In the genomic region with DNA sequence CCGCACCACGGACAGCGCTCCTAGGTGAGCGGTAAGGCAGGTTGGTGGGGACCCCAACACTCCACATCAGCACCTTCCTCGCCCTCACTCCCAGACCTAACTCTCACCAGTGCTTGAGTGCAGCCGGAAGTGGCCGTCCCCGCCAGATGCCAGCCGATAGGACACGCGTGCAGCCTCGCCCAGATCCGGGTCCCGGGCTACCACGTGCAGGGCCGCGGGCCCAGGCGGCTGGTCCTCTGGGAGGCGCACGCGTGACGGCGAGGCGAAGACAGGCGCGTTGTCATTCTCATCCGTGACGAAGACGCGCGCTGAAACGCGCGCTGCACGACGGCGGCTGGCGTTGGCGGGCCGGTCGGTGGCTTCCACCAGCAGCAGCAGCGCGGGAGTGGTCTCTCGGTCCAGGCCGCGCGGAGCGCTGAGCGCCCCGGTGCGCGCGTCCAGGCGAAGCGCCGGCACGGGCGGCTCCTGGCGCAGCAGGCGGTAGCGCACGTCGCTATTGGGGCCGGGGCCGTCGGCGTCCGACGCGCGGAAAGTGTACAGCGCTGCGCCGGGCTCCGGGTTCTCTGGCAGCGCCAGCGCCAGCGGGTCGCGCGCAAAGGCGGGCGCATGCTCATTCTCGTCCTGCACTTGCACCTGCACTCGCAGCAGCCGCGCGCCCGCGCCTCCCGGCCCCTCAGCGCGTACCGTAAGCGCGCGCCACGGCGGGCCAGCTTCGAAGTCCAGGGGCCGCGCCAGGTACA, we compare ENCODE assay signal across 1 cellular context.
A peak's percentile ranks its signal among the peaks of the same experiment; 100 is the strongest.
TF ChIP-seq lines count a peak whose summit lies in the region.

No MANE protein-coding gene starts in this region.

TF ChIP-seq in WTC11, 78 proteins besides CTCF, POLR2A, EP300 and RAD21 (continued from another document and continues in another):
- TF ChIP-seq, protein P1, sequence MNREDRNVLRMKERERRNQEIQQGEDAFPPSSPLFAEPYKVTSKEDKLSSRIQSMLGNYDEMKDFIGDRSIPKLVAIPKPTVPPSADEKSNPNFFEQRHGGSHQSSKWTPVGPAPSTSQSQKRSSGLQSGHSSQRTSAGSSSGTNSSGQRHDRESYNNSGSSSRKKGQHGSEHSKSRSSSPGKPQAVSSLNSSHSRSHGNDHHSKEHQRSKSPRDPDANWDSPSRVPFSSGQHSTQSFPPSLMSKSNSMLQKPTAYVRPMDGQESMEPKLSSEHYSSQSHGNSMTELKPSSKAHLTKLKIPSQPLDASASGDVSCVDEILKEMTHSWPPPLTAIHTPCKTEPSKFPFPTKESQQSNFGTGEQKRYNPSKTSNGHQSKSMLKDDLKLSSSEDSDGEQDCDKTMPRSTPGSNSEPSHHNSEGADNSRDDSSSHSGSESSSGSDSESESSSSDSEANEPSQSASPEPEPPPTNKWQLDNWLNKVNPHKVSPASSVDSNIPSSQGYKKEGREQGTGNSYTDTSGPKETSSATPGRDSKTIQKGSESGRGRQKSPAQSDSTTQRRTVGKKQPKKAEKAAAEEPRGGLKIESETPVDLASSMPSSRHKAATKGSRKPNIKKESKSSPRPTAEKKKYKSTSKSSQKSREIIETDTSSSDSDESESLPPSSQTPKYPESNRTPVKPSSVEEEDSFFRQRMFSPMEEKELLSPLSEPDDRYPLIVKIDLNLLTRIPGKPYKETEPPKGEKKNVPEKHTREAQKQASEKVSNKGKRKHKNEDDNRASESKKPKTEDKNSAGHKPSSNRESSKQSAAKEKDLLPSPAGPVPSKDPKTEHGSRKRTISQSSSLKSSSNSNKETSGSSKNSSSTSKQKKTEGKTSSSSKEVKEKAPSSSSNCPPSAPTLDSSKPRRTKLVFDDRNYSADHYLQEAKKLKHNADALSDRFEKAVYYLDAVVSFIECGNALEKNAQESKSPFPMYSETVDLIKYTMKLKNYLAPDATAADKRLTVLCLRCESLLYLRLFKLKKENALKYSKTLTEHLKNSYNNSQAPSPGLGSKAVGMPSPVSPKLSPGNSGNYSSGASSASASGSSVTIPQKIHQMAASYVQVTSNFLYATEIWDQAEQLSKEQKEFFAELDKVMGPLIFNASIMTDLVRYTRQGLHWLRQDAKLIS (CRISPR knock-in tag; IDR thresholded peaks at IDR 0.05; ENCODE audit: borderline replicate concordance), result no peak
- TF ChIP-seq ZNF263 (CRISPR knock-in tag; IDR thresholded peaks at IDR 0.05; ENCODE audit: low read depth) (no peak; the same call in 1 of the 2 replicates), NFATC4 (CRISPR knock-in tag; IDR thresholded peaks at IDR 0.05) (no peak), FOXJ3 (CRISPR knock-in tag; IDR thresholded peaks at IDR 0.05; ENCODE audit: borderline replicate concordance) (peak; percentile 49; the same call in 1 of the 2 replicates), JAZF1 (CRISPR knock-in tag; IDR thresholded peaks at IDR 0.05) (no peak), NFE2L1 (CRISPR knock-in tag; IDR thresholded peaks at IDR 0.05) (peak; percentile 44; the same call in 1 of the 2 replicates), ZNF219 (CRISPR knock-in tag; IDR thresholded peaks at IDR 0.05; ENCODE audit: borderline replicate concordance) (peak; percentile 96), IRF2 (CRISPR knock-in tag; IDR thresholded peaks at IDR 0.05; ENCODE audit: borderline replicate concordance, low read depth) (peak; percentile 45; the same call in 1 of the 2 replicates), GTF2I (CRISPR knock-in tag; conservative IDR thresholded peaks at IDR 0.05) (no peak), KAT7 (CRISPR knock-in tag; IDR thresholded peaks at IDR 0.05; ENCODE audit: borderline replicate concordance) (no peak; the same call in 1 of the 2 replicates), GRHL2 (CRISPR knock-in tag; IDR thresholded peaks at IDR 0.05; ENCODE audit: insufficient replicate concordance, severe bottlenecking) (no peak), NR2C2 (CRISPR knock-in tag; IDR thresholded peaks at IDR 0.05) (peak; percentile 82), ETV6 (CRISPR knock-in tag; IDR thresholded peaks at IDR 0.05) (peak; percentile 10; the same call in 1 of the 2 replicates), ZNF138 (CRISPR knock-in tag; conservative IDR thresholded peaks at IDR 0.05) (peak; percentile 67; the same call in 1 of the 2 replicates), ZNF423 (CRISPR knock-in tag; IDR thresholded peaks at IDR 0.05) (no peak), RORB (CRISPR knock-in tag; IDR thresholded peaks at IDR 0.05) (no peak), ZNF416 (CRISPR knock-in tag; IDR thresholded peaks at IDR 0.05) (no peak), NR3C1 (CRISPR knock-in tag; conservative IDR thresholded peaks at IDR 0.05; ENCODE audit: low read depth) (no peak), CREM (CRISPR knock-in tag; IDR thresholded peaks at IDR 0.05) (peak; percentile 85), CREB1 (CRISPR knock-in tag; IDR thresholded peaks at IDR 0.05) (peak; percentile 88), GABPB1 (CRISPR knock-in tag; IDR thresholded peaks at IDR 0.05) (no peak), SMAD3 (CRISPR knock-in tag; IDR thresholded peaks at IDR 0.05; ENCODE audit: borderline replicate concordance) (no peak), RELA (CRISPR knock-in tag; IDR thresholded peaks at IDR 0.05; ENCODE audit: borderline replicate concordance) (no peak; the same call in 1 of the 2 replicates)
- TF ChIP-seq, protein P2, sequence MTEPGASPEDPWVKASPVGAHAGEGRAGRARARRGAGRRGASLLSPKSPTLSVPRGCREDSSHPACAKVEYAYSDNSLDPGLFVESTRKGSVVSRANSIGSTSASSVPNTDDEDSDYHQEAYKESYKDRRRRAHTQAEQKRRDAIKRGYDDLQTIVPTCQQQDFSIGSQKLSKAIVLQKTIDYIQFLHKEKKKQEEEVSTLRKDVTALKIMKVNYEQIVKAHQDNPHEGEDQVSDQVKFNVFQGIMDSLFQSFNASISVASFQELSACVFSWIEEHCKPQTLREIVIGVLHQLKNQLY (CRISPR knock-in tag; IDR thresholded peaks at IDR 0.05), result peak; percentile 88; the same call in 1 of the 2 replicates
- TF ChIP-seq, protein P3, sequence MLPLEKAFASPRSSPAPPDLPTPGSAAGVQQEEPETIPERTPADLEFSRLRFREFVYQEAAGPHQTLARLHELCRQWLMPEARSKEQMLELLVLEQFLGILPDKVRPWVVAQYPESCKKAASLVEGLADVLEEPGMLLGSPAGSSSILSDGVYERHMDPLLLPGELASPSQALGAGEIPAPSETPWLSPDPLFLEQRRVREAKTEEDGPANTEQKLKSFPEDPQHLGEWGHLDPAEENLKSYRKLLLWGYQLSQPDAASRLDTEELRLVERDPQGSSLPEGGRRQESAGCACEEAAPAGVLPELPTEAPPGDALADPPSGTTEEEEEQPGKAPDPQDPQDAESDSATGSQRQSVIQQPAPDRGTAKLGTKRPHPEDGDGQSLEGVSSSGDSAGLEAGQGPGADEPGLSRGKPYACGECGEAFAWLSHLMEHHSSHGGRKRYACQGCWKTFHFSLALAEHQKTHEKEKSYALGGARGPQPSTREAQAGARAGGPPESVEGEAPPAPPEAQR (CRISPR knock-in tag; IDR thresholded peaks at IDR 0.05), result no peak
- TF ChIP-seq, protein P4, sequence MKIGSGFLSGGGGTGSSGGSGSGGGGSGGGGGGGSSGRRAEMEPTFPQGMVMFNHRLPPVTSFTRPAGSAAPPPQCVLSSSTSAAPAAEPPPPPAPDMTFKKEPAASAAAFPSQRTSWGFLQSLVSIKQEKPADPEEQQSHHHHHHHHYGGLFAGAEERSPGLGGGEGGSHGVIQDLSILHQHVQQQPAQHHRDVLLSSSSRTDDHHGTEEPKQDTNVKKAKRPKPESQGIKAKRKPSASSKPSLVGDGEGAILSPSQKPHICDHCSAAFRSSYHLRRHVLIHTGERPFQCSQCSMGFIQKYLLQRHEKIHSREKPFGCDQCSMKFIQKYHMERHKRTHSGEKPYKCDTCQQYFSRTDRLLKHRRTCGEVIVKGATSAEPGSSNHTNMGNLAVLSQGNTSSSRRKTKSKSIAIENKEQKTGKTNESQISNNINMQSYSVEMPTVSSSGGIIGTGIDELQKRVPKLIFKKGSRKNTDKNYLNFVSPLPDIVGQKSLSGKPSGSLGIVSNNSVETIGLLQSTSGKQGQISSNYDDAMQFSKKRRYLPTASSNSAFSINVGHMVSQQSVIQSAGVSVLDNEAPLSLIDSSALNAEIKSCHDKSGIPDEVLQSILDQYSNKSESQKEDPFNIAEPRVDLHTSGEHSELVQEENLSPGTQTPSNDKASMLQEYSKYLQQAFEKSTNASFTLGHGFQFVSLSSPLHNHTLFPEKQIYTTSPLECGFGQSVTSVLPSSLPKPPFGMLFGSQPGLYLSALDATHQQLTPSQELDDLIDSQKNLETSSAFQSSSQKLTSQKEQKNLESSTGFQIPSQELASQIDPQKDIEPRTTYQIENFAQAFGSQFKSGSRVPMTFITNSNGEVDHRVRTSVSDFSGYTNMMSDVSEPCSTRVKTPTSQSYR (CRISPR knock-in tag; IDR thresholded peaks at IDR 0.05), result peak; percentile 92
- TF ChIP-seq, protein P5, sequence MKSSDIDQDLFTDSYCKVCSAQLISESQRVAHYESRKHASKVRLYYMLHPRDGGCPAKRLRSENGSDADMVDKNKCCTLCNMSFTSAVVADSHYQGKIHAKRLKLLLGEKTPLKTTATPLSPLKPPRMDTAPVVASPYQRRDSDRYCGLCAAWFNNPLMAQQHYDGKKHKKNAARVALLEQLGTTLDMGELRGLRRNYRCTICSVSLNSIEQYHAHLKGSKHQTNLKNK (CRISPR knock-in tag; IDR thresholded peaks at IDR 0.05), result no peak
- TF ChIP-seq, protein P6, sequence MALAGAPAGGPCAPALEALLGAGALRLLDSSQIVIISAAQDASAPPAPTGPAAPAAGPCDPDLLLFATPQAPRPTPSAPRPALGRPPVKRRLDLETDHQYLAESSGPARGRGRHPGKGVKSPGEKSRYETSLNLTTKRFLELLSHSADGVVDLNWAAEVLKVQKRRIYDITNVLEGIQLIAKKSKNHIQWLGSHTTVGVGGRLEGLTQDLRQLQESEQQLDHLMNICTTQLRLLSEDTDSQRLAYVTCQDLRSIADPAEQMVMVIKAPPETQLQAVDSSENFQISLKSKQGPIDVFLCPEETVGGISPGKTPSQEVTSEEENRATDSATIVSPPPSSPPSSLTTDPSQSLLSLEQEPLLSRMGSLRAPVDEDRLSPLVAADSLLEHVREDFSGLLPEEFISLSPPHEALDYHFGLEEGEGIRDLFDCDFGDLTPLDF (CRISPR knock-in tag; IDR thresholded peaks at IDR 0.05), result peak; percentile 86; the same call in 1 of the 2 replicates
- TF ChIP-seq, protein P7, sequence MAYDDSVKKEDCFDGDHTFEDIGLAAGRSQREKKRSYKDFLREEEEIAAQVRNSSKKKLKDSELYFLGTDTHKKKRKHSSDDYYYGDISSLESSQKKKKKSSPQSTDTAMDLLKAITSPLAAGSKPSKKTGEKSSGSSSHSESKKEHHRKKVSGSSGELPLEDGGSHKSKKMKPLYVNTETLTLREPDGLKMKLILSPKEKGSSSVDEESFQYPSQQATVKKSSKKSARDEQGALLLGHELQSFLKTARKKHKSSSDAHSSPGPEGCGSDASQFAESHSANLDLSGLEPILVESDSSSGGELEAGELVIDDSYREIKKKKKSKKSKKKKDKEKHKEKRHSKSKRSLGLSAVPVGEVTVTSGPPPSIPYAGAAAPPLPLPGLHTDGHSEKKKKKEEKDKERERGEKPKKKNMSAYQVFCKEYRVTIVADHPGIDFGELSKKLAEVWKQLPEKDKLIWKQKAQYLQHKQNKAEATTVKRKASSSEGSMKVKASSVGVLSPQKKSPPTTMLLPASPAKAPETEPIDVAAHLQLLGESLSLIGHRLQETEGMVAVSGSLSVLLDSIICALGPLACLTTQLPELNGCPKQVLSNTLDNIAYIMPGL (CRISPR knock-in tag; IDR thresholded peaks at IDR 0.05), result peak; percentile 88
- TF ChIP-seq, protein P8, sequence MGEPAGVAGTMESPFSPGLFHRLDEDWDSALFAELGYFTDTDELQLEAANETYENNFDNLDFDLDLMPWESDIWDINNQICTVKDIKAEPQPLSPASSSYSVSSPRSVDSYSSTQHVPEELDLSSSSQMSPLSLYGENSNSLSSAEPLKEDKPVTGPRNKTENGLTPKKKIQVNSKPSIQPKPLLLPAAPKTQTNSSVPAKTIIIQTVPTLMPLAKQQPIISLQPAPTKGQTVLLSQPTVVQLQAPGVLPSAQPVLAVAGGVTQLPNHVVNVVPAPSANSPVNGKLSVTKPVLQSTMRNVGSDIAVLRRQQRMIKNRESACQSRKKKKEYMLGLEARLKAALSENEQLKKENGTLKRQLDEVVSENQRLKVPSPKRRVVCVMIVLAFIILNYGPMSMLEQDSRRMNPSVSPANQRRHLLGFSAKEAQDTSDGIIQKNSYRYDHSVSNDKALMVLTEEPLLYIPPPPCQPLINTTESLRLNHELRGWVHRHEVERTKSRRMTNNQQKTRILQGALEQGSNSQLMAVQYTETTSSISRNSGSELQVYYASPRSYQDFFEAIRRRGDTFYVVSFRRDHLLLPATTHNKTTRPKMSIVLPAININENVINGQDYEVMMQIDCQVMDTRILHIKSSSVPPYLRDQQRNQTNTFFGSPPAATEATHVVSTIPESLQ (CRISPR knock-in tag; IDR thresholded peaks at IDR 0.05), result no peak
- TF ChIP-seq, protein P9, sequence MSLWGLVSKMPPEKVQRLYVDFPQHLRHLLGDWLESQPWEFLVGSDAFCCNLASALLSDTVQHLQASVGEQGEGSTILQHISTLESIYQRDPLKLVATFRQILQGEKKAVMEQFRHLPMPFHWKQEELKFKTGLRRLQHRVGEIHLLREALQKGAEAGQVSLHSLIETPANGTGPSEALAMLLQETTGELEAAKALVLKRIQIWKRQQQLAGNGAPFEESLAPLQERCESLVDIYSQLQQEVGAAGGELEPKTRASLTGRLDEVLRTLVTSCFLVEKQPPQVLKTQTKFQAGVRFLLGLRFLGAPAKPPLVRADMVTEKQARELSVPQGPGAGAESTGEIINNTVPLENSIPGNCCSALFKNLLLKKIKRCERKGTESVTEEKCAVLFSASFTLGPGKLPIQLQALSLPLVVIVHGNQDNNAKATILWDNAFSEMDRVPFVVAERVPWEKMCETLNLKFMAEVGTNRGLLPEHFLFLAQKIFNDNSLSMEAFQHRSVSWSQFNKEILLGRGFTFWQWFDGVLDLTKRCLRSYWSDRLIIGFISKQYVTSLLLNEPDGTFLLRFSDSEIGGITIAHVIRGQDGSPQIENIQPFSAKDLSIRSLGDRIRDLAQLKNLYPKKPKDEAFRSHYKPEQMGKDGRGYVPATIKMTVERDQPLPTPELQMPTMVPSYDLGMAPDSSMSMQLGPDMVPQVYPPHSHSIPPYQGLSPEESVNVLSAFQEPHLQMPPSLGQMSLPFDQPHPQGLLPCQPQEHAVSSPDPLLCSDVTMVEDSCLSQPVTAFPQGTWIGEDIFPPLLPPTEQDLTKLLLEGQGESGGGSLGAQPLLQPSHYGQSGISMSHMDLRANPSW (CRISPR knock-in tag; conservative IDR thresholded peaks at IDR 0.05; ENCODE audit: low read depth), result no peak
- TF ChIP-seq, protein P10, sequence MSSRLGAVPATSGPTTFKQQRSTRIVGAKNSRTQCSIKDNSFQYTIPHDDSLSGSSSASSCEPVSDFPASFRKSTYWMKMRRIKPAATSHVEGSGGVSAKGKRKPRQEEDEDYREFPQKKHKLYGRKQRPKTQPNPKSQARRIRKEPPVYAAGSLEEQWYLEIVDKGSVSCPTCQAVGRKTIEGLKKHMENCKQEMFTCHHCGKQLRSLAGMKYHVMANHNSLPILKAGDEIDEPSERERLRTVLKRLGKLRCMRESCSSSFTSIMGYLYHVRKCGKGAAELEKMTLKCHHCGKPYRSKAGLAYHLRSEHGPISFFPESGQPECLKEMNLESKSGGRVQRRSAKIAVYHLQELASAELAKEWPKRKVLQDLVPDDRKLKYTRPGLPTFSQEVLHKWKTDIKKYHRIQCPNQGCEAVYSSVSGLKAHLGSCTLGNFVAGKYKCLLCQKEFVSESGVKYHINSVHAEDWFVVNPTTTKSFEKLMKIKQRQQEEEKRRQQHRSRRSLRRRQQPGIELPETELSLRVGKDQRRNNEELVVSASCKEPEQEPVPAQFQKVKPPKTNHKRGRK (CRISPR knock-in tag; IDR thresholded peaks at IDR 0.05; ENCODE audit: borderline replicate concordance), result peak; percentile 34; the same call in 1 of the 2 replicates
